Comparison of ENCODE assay signal across 1 cellular context in the genomic region with DNA sequence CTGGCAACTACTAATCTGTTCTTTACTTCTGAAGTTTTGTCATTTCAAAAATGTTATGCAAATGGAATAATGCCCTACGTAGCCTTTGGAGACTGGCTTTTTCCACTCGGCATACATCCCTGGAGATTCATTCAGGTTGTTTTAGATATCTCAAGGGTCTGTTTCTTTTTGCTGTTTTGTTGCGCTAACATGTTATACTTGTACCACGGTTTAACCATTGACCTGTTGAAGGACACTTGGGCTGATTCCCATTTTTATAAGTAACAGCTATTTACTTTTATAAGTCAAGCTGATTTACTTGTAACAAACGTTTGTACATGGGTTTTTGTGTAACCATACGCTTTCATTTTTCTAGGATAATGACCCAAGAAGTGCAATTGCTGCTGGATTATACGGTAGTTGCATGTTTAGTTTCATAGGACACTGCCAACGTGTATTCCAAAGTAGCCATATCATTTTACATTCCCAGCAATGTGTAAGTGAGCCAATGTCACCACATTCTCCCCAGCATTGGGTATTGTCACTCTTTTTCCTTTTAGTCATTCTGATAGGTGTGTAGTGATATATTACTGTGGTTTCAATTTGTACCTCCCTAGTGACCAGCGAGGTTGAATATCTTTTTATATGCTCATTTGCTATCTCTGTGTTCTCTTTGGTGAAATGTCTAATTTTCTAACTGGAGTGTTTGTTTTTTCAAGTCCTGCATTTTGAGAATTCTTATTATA.
TF ChIP-seq lines count a peak whose summit lies in the region.

No MANE protein-coding gene starts in this region.

TF ChIP-seq in IMR-90, 13 proteins besides CTCF, POLR2A, EP300 and RAD21:
- TF ChIP-seq MAZ (IDR thresholded peaks at IDR 0.05; ENCODE audit: borderline replicate concordance, low read depth, low read length) (no peak), BHLHE40 (IDR thresholded peaks at IDR 0.05; ENCODE audit: low read depth, low read length) (no peak), RFX5 (IDR thresholded peaks at IDR 0.05; ENCODE audit: low read depth, low read length) (no peak), NFE2L2 (IDR thresholded peaks at IDR 0.05; ENCODE audit: low read depth, low read length) (no peak), RCOR1 (IDR thresholded peaks at IDR 0.05; ENCODE audit: insufficient replicate concordance, low read length) (no peak), FOS (IDR thresholded peaks at IDR 0.05; ENCODE audit: low read depth, low read length) (no peak), MXI1 (IDR thresholded peaks at IDR 0.05; ENCODE audit: borderline replicate concordance, low read depth, low read length) (no peak), CHD1 (IDR thresholded peaks at IDR 0.05; ENCODE audit: low read depth, low read length) (no peak), MAFK (IDR thresholded peaks at IDR 0.05; ENCODE audit: low read depth, low read length) (no peak)
- TF ChIP-seq, protein P1, sequence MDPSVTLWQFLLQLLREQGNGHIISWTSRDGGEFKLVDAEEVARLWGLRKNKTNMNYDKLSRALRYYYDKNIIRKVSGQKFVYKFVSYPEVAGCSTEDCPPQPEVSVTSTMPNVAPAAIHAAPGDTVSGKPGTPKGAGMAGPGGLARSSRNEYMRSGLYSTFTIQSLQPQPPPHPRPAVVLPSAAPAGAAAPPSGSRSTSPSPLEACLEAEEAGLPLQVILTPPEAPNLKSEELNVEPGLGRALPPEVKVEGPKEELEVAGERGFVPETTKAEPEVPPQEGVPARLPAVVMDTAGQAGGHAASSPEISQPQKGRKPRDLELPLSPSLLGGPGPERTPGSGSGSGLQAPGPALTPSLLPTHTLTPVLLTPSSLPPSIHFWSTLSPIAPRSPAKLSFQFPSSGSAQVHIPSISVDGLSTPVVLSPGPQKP (IDR thresholded peaks at IDR 0.05; ENCODE audit: borderline replicate concordance, low read depth, low read length) = no peak
TF ChIP-seq in IMR-90: peak in this region for 0.
